Comparison of ENCODE assay signal across 8 cellular contexts in genomic region chr2:42828487-42829416, GRCh38. TPM values are rescaled to one million over a fixed set of nuclear protein-coding genes. Genes with fewer than 3 reads are reported as not detected.
A peak's percentile ranks its signal among the peaks of the same experiment; 100 is the strongest.
DNase-seq lines count a peak whose midpoint lies in the region; ATAC-seq and TF ChIP-seq lines count a peak whose summit lies in the region.

No MANE protein-coding gene starts in this region.

- H3K27me3 ChIP-seq in KMS-11 (ENCODE audit: insufficient read depth, low read depth), result no peaks in the 10 kb centered on the region
- H3K27me3 ChIP-seq in suprapubic skin, result no peaks in the 10 kb centered on the region

- H4K20me1 ChIP-seq in KMS-11 (ENCODE audit: insufficient read depth), result no peaks in the 10 kb centered on the region

- no peak overlapping the region for H3K27ac Mint-ChIP-seq in activated T-helper 17 cell treated with anti-CD3 and anti-CD28 coated beads, Interleukin-2, amount 50 U/mL, for 72 hours

- no peak for TF ChIP-seq POLR2A in suprapubic skin (IDR thresholded peaks at IDR 0.05)

- no peak for TF ChIP-seq EP300 in suprapubic skin (IDR thresholded peaks at IDR 0.05)

- H3K4me3 ChIP-seq in KMS-11 (IDR thresholded peaks at IDR 0.05; ENCODE audit: insufficient read depth, low read depth, low read length) (peak overlapping the region; percentile 71), fibroblast of villous mesenchyme (ENCODE audit: low read depth, low read length) (no peak overlapping the region), suprapubic skin (no peak overlapping the region)

- H2AFZ ChIP-seq in KMS-11 (ENCODE audit: low read depth), result peak overlapping the region; percentile 8; the same call in 1 of the 2 replicates

- H3K27ac ChIP-seq in KMS-11 (no peak overlapping the region), suprapubic skin (peak overlapping the region; percentile 81)

- H3K36me3 ChIP-seq in KMS-11 (ENCODE audit: insufficient read depth) (no peaks in the 10 kb centered on the region), suprapubic skin (no peaks in the 10 kb centered on the region)

- no peak overlapping the region for H3K4me2 ChIP-seq in KMS-11

- H3K27me3 Mint-ChIP-seq in activated T-helper 17 cell treated with anti-CD3 and anti-CD28 coated beads, Interleukin-2, amount 50 U/mL, for 72 hours, result no peaks in the 10 kb centered on the region

- no peaks in the 10 kb centered on the region for H3K79me2 ChIP-seq in KMS-11 (ENCODE audit: insufficient read depth, low read depth)

- TF ChIP-seq CTCF in KMS-11 (conservative IDR thresholded peaks at IDR 0.05; ENCODE audit: low read depth, low read length) (peak; percentile 97), fibroblast of villous mesenchyme (IDR thresholded peaks at IDR 0.05; ENCODE audit: insufficient read depth, low read depth, low read length) (peak; percentile 89), suprapubic skin (IDR thresholded peaks at IDR 0.05) (peak; percentile 82 to 89)

- peaks cover 4% of the 10 kb centered on the region for H3K4me1 ChIP-seq in KMS-11 (ENCODE audit: low read depth, poor library complexity, severe bottlenecking)
- peaks cover 37% of the 10 kb centered on the region for H3K4me1 ChIP-seq in suprapubic skin

- WGBS in suprapubic skin, result 26% methylated on average over 11 of the region's 12 CpGs

- no peaks in the 10 kb centered on the region for H3K36me3 Mint-ChIP-seq in activated T-helper 17 cell treated with anti-CD3 and anti-CD28 coated beads, Interleukin-2, amount 50 U/mL, for 72 hours (ENCODE audit: low read depth)

- H3K4me1 Mint-ChIP-seq in activated T-helper 17 cell treated with anti-CD3 and anti-CD28 coated beads, Interleukin-2, amount 50 U/mL, for 72 hours, result peaks cover 15% of the 10 kb centered on the region

- H3K4me3 Mint-ChIP-seq in activated T-helper 17 cell treated with anti-CD3 and anti-CD28 coated beads, Interleukin-2, amount 50 U/mL, for 72 hours, result peak overlapping the region; percentile 13

- no peaks in the 10 kb centered on the region for H3K9me3 ChIP-seq in suprapubic skin

- H3K9me3 Mint-ChIP-seq in activated T-helper 17 cell treated with anti-CD3 and anti-CD28 coated beads, Interleukin-2, amount 50 U/mL, for 72 hours, result no peaks in the 10 kb centered on the region

- H3K9ac ChIP-seq in KMS-11, result no peak overlapping the region

- peak; percentile 83 for ATAC-seq in GM21447 (IDR thresholded peaks at IDR 0.05; ENCODE audit: unreplicated experiment)
- peak; percentile 92 for ATAC-seq in activated T-helper 17 cell treated with anti-CD3 and anti-CD28 coated beads, Interleukin-2, amount 50 U/mL, for 72 hours (replicated peaks)

- DNase-seq in DMS 273 (lab: John Stamatoyannopoulos, UW; ENCODE audit: unreplicated experiment) (peak; percentile 88), RPMI8226 (peak; percentile 70), fibroblast of villous mesenchyme (ENCODE audit: low read depth) (peak; percentile 74), nucleus accumbens (lab: John Stamatoyannopoulos, UW) (peak in 47 of 56 donors; percentile 8 to 78 (median 34)), suprapubic skin (ENCODE audit: low spot score in 2 of 2) (no peak)

RNA-seq across cellular contexts. Expression of gene HAAO, which starts 36.4 kb away (rescaled TPM):
- total RNA-seq in activated T-helper 17 cell treated with anti-CD3 and anti-CD28 coated beads, Interleukin-2, amount 50 U/mL, for 72 hours, result under 1 TPM; 0.98 to 0.99 TPM
- 0.43 and 1.6 TPM in 2 replicates for total RNA-seq in fibroblast of villous mesenchyme
- total RNA-seq in suprapubic skin, result 1 to 10 TPM; 3.9 to 6.6 (median 4.3) TPM

Comparison
In these comparisons a context has a peak if more than half of its experiments do, and no peak if none do; other contexts are left out.
1. DNase-seq: peak in DMS 273 (single experiment), RPMI8226 (single experiment), fibroblast of villous mesenchyme (single experiment) and nucleus accumbens (47 of 56); none in suprapubic skin (0 of 2).
2. Peak in every context shown above with its lines, with median percentiles within 50 percentile points of each other: CTCF ChIP-seq.